ENCODE assay signal across 2 cellular contexts in genomic region chr11:82675838-82676237, GRCh38.
TF ChIP-seq lines count a peak whose summit lies in the region.

No MANE protein-coding gene starts in this region.

TF ChIP-seq in GM23338, 12 proteins besides CTCF, POLR2A, EP300 and RAD21 (continued from another document):
- TF ChIP-seq REST (IDR thresholded peaks at IDR 0.05; ENCODE audit: unreplicated experiment), result no peak
- TF ChIP-seq JUNB (IDR thresholded peaks at IDR 0.05; ENCODE audit: unreplicated experiment), result no peak
- no peak for TF ChIP-seq ZNF462 (CRISPR knock-in tag; IDR thresholded peaks at IDR 0.05)
- 0 out of 2 replicates have a peak, but pooled peaks have one; percentile 3 for TF ChIP-seq CREB1 (CRISPR knock-in tag; IDR thresholded peaks at IDR 0.05; ENCODE audit: low read depth)
- TF ChIP-seq ZNF331 (CRISPR knock-in tag; IDR thresholded peaks at IDR 0.05; ENCODE audit: low read depth), result no peak
- no peak for TF ChIP-seq ETS1 (IDR thresholded peaks at IDR 0.05)

TF ChIP-seq in H1, 55 proteins besides CTCF, POLR2A, EP300 and RAD21 (continued from another document):
- TF ChIP-seq CHD2 (IDR thresholded peaks at IDR 0.05; ENCODE audit: low read length), result no peak
- no peak for TF ChIP-seq BACH1 (IDR thresholded peaks at IDR 0.05; ENCODE audit: low read length)
- no peak for TF ChIP-seq CEBPB (IDR thresholded peaks at IDR 0.05; ENCODE audit: low read depth, low read length)
- TF ChIP-seq SRF (IDR thresholded peaks at IDR 0.05; ENCODE audit: low read depth, low read length), result no peak
- TF ChIP-seq TCF12 (IDR thresholded peaks at IDR 0.05; ENCODE audit: low read depth, low read length), result no peak
- peak; percentile 87 for TF ChIP-seq YY1 (IDR thresholded peaks at IDR 0.05; ENCODE audit: low read depth, low read length)
